ENCODE assay signal across 22 cellular contexts in the genomic region with DNA sequence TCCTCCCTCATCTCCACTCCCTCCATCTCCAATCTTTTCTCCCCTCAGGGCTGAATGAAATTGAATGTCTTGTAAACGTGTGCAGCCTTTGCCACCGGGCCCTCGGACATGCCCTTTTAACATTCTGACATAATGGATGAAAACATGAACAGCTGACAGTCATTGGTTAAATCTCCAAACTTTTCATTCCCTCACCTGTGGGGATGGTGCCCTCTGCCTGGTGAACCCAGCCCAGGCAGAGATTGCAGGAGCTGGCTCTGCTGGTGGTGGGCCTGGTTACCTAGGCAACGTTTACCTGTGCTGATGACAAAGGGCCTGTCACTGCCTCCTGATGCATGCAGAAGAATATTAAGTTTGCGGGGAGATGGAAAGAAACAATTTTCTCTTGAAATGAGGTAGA. TPM values are rescaled to one million over a fixed set of nuclear protein-coding genes. Genes with fewer than 3 reads are reported as not detected.
DNase-seq lines count a peak whose midpoint lies in the region; ATAC-seq, FAIRE-seq and TF ChIP-seq lines count a peak whose summit lies in the region.
"Had no signal": no experiment of that assay in that cellular context is flagged by ENCODE, and none has a peak within 500 bp of the region (broad histone marks: within the 10 kb centered on the region; RNA-seq: fewer than 3 reads in every experiment).

No MANE protein-coding gene starts in this region.

- H3K4me1 ChIP-seq in GM23338 (ENCODE audit: insufficient read depth) (peaks cover 14% of the 10 kb centered on the region), H1 (replicated peaks in 1 of 4; ENCODE audit: control insufficient read depth in 3 of 4, insufficient read depth in 4 of 4, low read length in 3 of 4) (peaks cover 0 to 10% (median 3%) of the 10 kb centered on the region in 4 experiments; a peak in 4 of 7 replicates)

- H3K27ac ChIP-seq in GM23338 (ENCODE audit: low read depth) (no peak overlapping the region), H1 (ENCODE audit: low read depth, low read length) (no peak overlapping the region)

- H3K4me3 ChIP-seq in GM23338 (no peak overlapping the region), H1 (ENCODE audit: extremely low read depth in 1 of 4, insufficient read depth in 2 of 4, low read depth in 3 of 4, low read length in 4 of 4) (no peak overlapping the region)
- H3K4me3 ChIP-seq: GM12878, MG63 had no signal

- CTCF ChIA-PET in H1 (lab: Charles Lee; ENCODE audit: partially characterized antibody), result interaction anchor here (0.7 to 1.7 kb wide), 10 partner anchors 10 to 115 kb away, joined by 3 to 8 read pairs (median 3); no protein-coding TSS in a partner anchor

- H3K4ac ChIP-seq in H1 (replicated peaks; ENCODE audit: insufficient read length, low read depth, low read length), result no peak overlapping the region

- H3K36me3 Mint-ChIP-seq in GM23338 (ENCODE audit: low read depth) (peaks cover 3% of the 10 kb centered on the region; the same call in 1 of the 3 replicates), nephron (ENCODE audit: low read depth) (no peaks in the 10 kb centered on the region)
- H3K36me3 Mint-ChIP-seq: CD4-positive, alpha-beta memory T cell had no signal

- no peaks in the 10 kb centered on the region for H3K9me3 ChIP-seq in H1 (ENCODE audit: insufficient read depth in 2 of 2, low read depth in 1 of 2, low read length in 1 of 2)
- H3K9me3 ChIP-seq: MG63 had no signal

- no peak overlapping the region for H3K14ac ChIP-seq in H1 (ENCODE audit: insufficient read length)

- H3K9ac ChIP-seq in H1 (replicated peaks in 1 of 4; ENCODE audit: extremely low read depth in 1 of 4, low read depth in 3 of 4, low read length in 3 of 4), result no peak overlapping the region

- H2AFZ ChIP-seq in GM23338, result no peak overlapping the region
- H2AFZ ChIP-seq in H1 (ENCODE audit: low read length), result no peak overlapping the region

- H4K20me1 ChIP-seq in GM23338 (replicated peaks; ENCODE audit: insufficient read depth) (no peaks in the 10 kb centered on the region; the same call in 1 of the 2 replicates), H1 (replicated peaks in 1 of 2; ENCODE audit: control insufficient read depth in 1 of 2, insufficient read depth in 2 of 2, low read length in 2 of 2) (peaks cover 2 to 5% of the 10 kb centered on the region in 2 experiments)

- no peaks in the 10 kb centered on the region for H3K79me1 ChIP-seq in H1 (ENCODE audit: low read depth, low read length)

- H2BK120ac ChIP-seq in H1 (replicated peaks; ENCODE audit: low read depth, low read length), result no peak overlapping the region

- WGBS in H1 (ENCODE audit: extremely low coverage in 1 of 2, insufficient coverage in 1 of 2, insufficient read length in 1 of 2, insufficient replicate concordance in 2 of 2, low coverage in 1 of 2, low lambda C conversion rate in 2 of 2, missing lambda C conversion rate in 1 of 2), 2 experiments, result 69% methylated on average over 5 of the region's 5 CpGs; no CpG with 5 or more reads in 1 of the 2 experiments

- no peaks in the 10 kb centered on the region for H3K27me3 Mint-ChIP-seq in GM23338 (ENCODE audit: insufficient read depth, low read depth, poor library complexity)
- no peaks in the 10 kb centered on the region for H3K27me3 Mint-ChIP-seq in nephron (ENCODE audit: low read depth)

- H3K9me3 Mint-ChIP-seq in GM23338, result no peaks in the 10 kb centered on the region
- no peaks in the 10 kb centered on the region for H3K9me3 Mint-ChIP-seq in nephron

- no peak for TF ChIP-seq POLR2A in H1 (IDR thresholded peaks at IDR 0.05; ENCODE audit: control extremely low read depth in 1 of 2, low read depth in 2 of 2, low read length in 2 of 2)

- H4K5ac ChIP-seq in H1 (ENCODE audit: insufficient read length, low read depth, low read length), result no peak overlapping the region

- no peak overlapping the region for H2BK5ac ChIP-seq in H1 (ENCODE audit: low read depth, low read length)

- no peaks in the 10 kb centered on the region for H3K23me2 ChIP-seq in H1 (ENCODE audit: low read depth, low read length)

- POLR2A ChIA-PET in H1 (lab: Charles Lee; ENCODE audit: partially characterized antibody), result interaction anchor here (0.6 to 1.0 kb wide), 2 partner anchors 14 to 28 kb away, joined by 3 read pairs; no protein-coding TSS in a partner anchor

- H3K79me2 ChIP-seq in GM23338 (replicated peaks; ENCODE audit: insufficient read depth), result peaks cover 29% of the 10 kb centered on the region
- peaks cover 0 to 43% of the 10 kb centered on the region in 2 experiments; a peak in 2 of 4 replicates for H3K79me2 ChIP-seq in H1 (ENCODE audit: control insufficient read depth in 1 of 2, insufficient read depth in 2 of 2, low read length in 2 of 2)

- H2AK5ac ChIP-seq in H1 (ENCODE audit: low read depth, low read length), result no peak overlapping the region

- DNase-seq in NCI-H1417 (lab: John Stamatoyannopoulos, UW) (peak in 2 of 3 experiments; percentile 44 to 69), NCI-H1417 treated with DMSO at 0.1 percent for 48 hours (lab: John Stamatoyannopoulos, UW) (no peak), GM23338 (ENCODE audit: low spot score) (peak; percentile 77), H1 (ENCODE audit: low read depth in 1 of 2, low spot score in 2 of 2) (peak in 1 of 2 experiments; percentile 56), NCI-H2227 (lab: John Stamatoyannopoulos, UW; ENCODE audit: unreplicated experiment) (no peak)
- DNase-seq in stimulated activated CD4-positive, alpha-beta T cell treated with anti-CD3 and anti-CD28 coated beads, Interleukin-2, amount 100 ng/mL, for 24 hours, result no peak
- no peak for DNase-seq in activated T-cell treated with anti-CD3 and anti-CD28 coated beads, Interleukin-2, amount 50 U/mL, for 48 hours
- DNase-seq: CD4-positive, alpha-beta memory T cell; DND-41; GOT3; Karpas-422; MG63; NCI-H1092 treated with DMSO at 0.1 percent for 48 hours; NCI-H2029 treated with DMSO at 0.1 percent for 48 hours; NCI-H226; NCI-H526 treated with DMSO at 0.1 percent for 48 hours; SW 1271 had no signal

- FAIRE-seq in H1 (lab: Jason Lieb, UNC), result peak; percentile 42
- FAIRE-seq: D721Med, G401.6, GM12878 had no signal

- ATAC-seq in GM23338, result peak; percentile 97
- ATAC-seq: GM12878 had no signal

- no peaks in the 10 kb centered on the region for H3K27me3 ChIP-seq in GM23338 (ENCODE audit: insufficient read depth)
- H3K27me3 ChIP-seq in H1 (replicated peaks in 1 of 4; ENCODE audit: control insufficient read depth in 3 of 4, extremely low read depth in 1 of 4, insufficient read depth in 3 of 4, low read length in 3 of 4), result no peaks in the 10 kb centered on the region
- H3K27me3 ChIP-seq: MG63 had no signal

- no peak overlapping the region for H2BK20ac ChIP-seq in H1 (ENCODE audit: low read length)

- H2BK15ac ChIP-seq in H1 (ENCODE audit: low read length), result no peak overlapping the region

- no peak overlapping the region for H3K18ac ChIP-seq in H1 (ENCODE audit: extremely low read depth, low read length)

- no peak overlapping the region for H3K4me2 ChIP-seq in GM23338
- no peak overlapping the region for H3K4me2 ChIP-seq in H1 (ENCODE audit: insufficient read depth in 1 of 2, low read depth in 2 of 2, low read length in 2 of 2)

- TF ChIP-seq RAD21 in H1 (IDR thresholded peaks at IDR 0.05 in 1 of 2, conservative IDR thresholded peaks at IDR 0.05 in 1 of 2; ENCODE audit: low read depth in 2 of 2, low read length in 2 of 2), result peak; percentile 72 to 76

- H3K56ac ChIP-seq in H1 (replicated peaks; ENCODE audit: insufficient read length, low read depth, low read length), result no peak overlapping the region

- H2BK12ac ChIP-seq in H1 (ENCODE audit: low read depth, low read length), result no peak overlapping the region

- H3K36me3 ChIP-seq in GM23338 (ENCODE audit: insufficient read depth) (no peaks in the 10 kb centered on the region), H1 (ENCODE audit: control insufficient read depth in 2 of 4, insufficient read depth in 4 of 4, low read length in 3 of 4) (no peaks in the 10 kb centered on the region)
- H3K36me3 ChIP-seq: MG63 had no signal

- TF ChIP-seq EP300 in H1 (IDR thresholded peaks at IDR 0.05; ENCODE audit: borderline replicate concordance in 1 of 2, low read depth in 2 of 2, low read length in 2 of 2), result no peak

- no peak overlapping the region for H4K8ac ChIP-seq in H1 (ENCODE audit: extremely low read depth, insufficient read depth, low read length)

- no peak overlapping the region for H3K4me3 Mint-ChIP-seq in GM23338
- H3K4me3 Mint-ChIP-seq in nephron, result peak overlapping the region in 1 of 3 experiments; percentile 15
- H3K4me3 Mint-ChIP-seq: CD4-positive, alpha-beta memory T cell had no signal

- H3K9me2 ChIP-seq in GM23338 (ENCODE audit: insufficient read depth), result no peaks in the 10 kb centered on the region

- no peaks in the 10 kb centered on the region for H3F3A ChIP-seq in GM23338 (replicated peaks; ENCODE audit: low read depth)

- H3K27ac Mint-ChIP-seq in GM23338, result no peak overlapping the region
- H3K27ac Mint-ChIP-seq in nephron, result peak overlapping the region; percentile 19 to 55 (median 30)
- H3K27ac Mint-ChIP-seq: CD4-positive, alpha-beta memory T cell had no signal

- TF ChIP-seq CTCF in GM23338 (conservative IDR thresholded peaks at IDR 0.05; ENCODE audit: low read depth in 2 of 2) (peak; percentile 37 to 61), H1 (IDR thresholded peaks at IDR 0.05; ENCODE audit: control extremely low read depth in 1 of 3, insufficient read depth in 1 of 3, low read depth in 1 of 3, low read length in 3 of 3) (peak; percentile 50 to 62 (median 56)), nephron (IDR thresholded peaks at IDR 0.05; ENCODE audit: unreplicated experiment in 3 of 3) (no peak)

- H4K91ac ChIP-seq in H1 (replicated peaks; ENCODE audit: insufficient read length, low read length), result no peak overlapping the region

- H3K4me1 Mint-ChIP-seq in GM23338 (peaks cover 36% of the 10 kb centered on the region), nephron (peaks cover 43% of the 10 kb centered on the region)
- H3K4me1 Mint-ChIP-seq: CD4-positive, alpha-beta memory T cell had no signal

- H3K23ac ChIP-seq in H1 (ENCODE audit: insufficient read length), result no peak overlapping the region

TF ChIP-seq in H1, 55 proteins besides CTCF, POLR2A, EP300 and RAD21 (continues in another document):
- TF ChIP-seq SIN3A (conservative IDR thresholded peaks at IDR 0.05 in 1 of 2, IDR thresholded peaks at IDR 0.05 in 1 of 2; ENCODE audit: low read depth in 1 of 2, low read length in 2 of 2) (peak; percentile 76 to 88; a peak in 2 of 4 replicates), HDAC6 (IDR thresholded peaks at IDR 0.05; ENCODE audit: low read depth, low read length) (no peak)

RNA-seq across cellular contexts. Expression of a gene that starts 21.3 kb away (rescaled TPM):
- total RNA-seq in GM23338 (2014; rRNA removed; shearing (Covaris generic)), result 11.6 and 14.2 TPM in 2 replicates
- polyA plus RNA-seq in GM23338 (2016; fragmentation: Nextera tagmentation; extraction: Ambion mirVana), result 4.7 and 5.5 TPM in 2 replicates
- 17.2 and 19.0 TPM in 2 replicates for total RNA-seq in H1 (2021; fragmentation: NEBNext Ultra II Directional; extraction: Animal tissue kit (Norgen Biotek cat#: 25700))
- polyA plus RNA-seq in H1 (2011; rRNA removed), result 2.6 and 4.9 TPM in 2 replicates
- polyA plus RNA-seq in H1 (2011; cell fraction: cytosol; rRNA removed), result 3.9 TPM
- 4.0 TPM for polyA plus RNA-seq in H1 (2011; cell fraction: nucleus; rRNA removed)
- 9.0 to 16.9 TPM (median 11.8 TPM) in 4 replicates for polyA plus RNA-seq in H1 (2012, experiment 1 of 2)
- polyA plus RNA-seq in H1 (2012, experiment 2 of 2), result 0.85 TPM
- 8.6 TPM for polyA plus RNA-seq in H1 (2013, experiment 1 of 2)
- polyA plus RNA-seq in H1 (2013, experiment 2 of 2), result 9.7 TPM
- polyA minus RNA-seq in H1 (2011; rRNA and poly(A)+ RNA removed), result 28.3 and 46.9 TPM in 2 replicates
- 7.6 TPM for polyA minus RNA-seq in H1 (2011; cell fraction: cytosol; rRNA and poly(A)+ RNA removed)
- 52.9 TPM for polyA minus RNA-seq in H1 (2011; cell fraction: nucleus; rRNA and poly(A)+ RNA removed)
- total RNA-seq: HT-29 had no signal

Comparison
In these comparisons a context has a peak if more than half of its experiments do, and no peak if none do; other contexts are left out.
1. DNase-seq: peak in NCI-H1417 (2 of 3) and GM23338 (single experiment); none in NCI-H1417 treated with DMSO at 0.1 percent for 48 hours (single experiment), stimulated activated CD4-positive, alpha-beta T cell treated with anti-CD3 and anti-CD28 coated beads, Interleukin-2, amount 100 ng/mL, for 24 hours (0 of 2), NCI-H2227 (single experiment) and activated T-cell treated with anti-CD3 and anti-CD28 coated beads, Interleukin-2, amount 50 U/mL, for 48 hours (0 of 2).
2. CTCF ChIP-seq: peak in GM23338 (2 of 2) and H1 (3 of 3); none in nephron (0 of 3).